ENCODE assay signal across 1 cellular context in the genomic region with DNA sequence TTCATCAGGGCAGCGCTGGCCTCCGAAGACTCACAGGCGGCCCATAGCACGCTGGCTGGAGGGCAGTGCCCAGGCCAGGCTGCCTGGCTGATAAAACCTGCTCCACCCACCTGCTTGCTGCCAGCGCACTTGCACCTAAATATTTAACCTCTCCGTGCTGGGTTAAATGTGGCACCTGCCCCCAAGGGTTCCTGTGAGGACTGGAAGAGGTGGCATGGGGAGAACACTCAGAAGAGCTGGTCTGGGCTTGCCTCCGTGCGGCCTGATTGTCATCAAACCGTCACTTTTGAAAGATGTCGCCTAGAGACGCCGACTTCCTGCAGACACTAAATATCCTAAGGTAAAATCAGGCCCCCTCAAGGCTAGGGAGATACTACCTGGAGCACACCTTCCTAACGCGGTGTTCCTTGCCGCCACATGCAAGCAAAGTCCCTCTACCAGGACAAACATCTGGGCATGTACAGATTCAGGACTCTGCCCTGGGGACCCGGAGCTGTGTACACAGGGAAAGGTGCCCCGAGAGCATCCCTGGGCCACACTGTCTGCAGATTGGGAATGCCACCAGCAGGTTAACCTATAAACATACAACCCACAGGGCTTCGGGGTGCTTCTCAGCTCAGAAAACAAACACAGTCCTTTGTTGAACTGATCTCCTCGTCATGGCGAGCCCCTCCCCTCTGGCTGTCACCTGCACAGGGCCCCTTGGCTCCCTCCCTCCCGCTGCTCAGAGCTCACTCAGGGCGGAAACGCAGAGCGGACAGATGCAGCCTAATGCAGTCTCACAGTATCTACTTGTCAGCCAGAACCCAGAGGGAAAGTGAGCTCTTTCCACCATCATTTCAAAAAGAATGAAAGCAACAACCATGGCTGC.
TF ChIP-seq lines count a peak whose summit lies in the region.

No MANE protein-coding gene starts in this region.

TF ChIP-seq in HepG2, 621 proteins besides CTCF, POLR2A, EP300 and RAD21 (continued from another document):
- TF ChIP-seq TERF1 (CRISPR knock-in tag; IDR thresholded peaks at IDR 0.05) (no peak), ZNF557 (CRISPR knock-in tag; IDR thresholded peaks at IDR 0.05) (no peak), ETV5 (CRISPR knock-in tag; IDR thresholded peaks at IDR 0.05; ENCODE audit: borderline replicate concordance) (peak; percentile 32), GLI4 (CRISPR knock-in tag; IDR thresholded peaks at IDR 0.05; ENCODE audit: borderline replicate concordance) (no peak), HCFC1 (IDR thresholded peaks at IDR 0.05; ENCODE audit: low read depth, low read length) (no peak), TIGD3 (CRISPR knock-in tag; IDR thresholded peaks at IDR 0.05; ENCODE audit: borderline replicate concordance) (no peak)
